ENCODE assay signal across 9 cellular contexts in genomic region chr22:42937164-42937854, GRCh38.
DNase-seq lines count a peak whose midpoint lies in the region; ATAC-seq and TF ChIP-seq lines count a peak whose summit lies in the region.
"Had no signal": no experiment of that assay in that cellular context is flagged by ENCODE, and none has a peak within 500 bp of the region (broad histone marks: within the 10 kb centered on the region; RNA-seq: fewer than 3 reads in every experiment).

No MANE protein-coding gene starts in this region.

- CTCF ChIA-PET in activated CD4-positive, alpha-beta T cell treated with anti-CD3 and anti-CD28 coated beads, Interleukin-2, amount 10 ng/mL, durations not matched to agents 7 days and 5 days (lab: Charles Lee): no interaction called here

- no peak overlapping the region for H3K27ac Mint-ChIP-seq in activated CD4-positive, alpha-beta T cell treated with anti-CD3 and anti-CD28 coated beads, Interleukin-2, amount 10 ng/mL, durations not matched to agents 7 days and 5 days
- H3K27ac Mint-ChIP-seq in glutamatergic neuron (ENCODE audit: unreplicated experiment): no peak overlapping the region

- H3K36me3 ChIP-seq in rectal smooth muscle tissue (ENCODE audit: control insufficient read depth, insufficient read depth, low read length): no peaks in the 10 kb centered on the region

- POLR2A ChIA-PET in activated CD4-positive, alpha-beta T cell treated with anti-CD3 and anti-CD28 coated beads, Interleukin-2, amount 10 ng/mL, durations not matched to agents 7 days and 5 days (lab: Charles Lee): no interaction called here

- no peaks in the 10 kb centered on the region for H3K27me3 ChIP-seq in rectal smooth muscle tissue (ENCODE audit: control insufficient read depth, insufficient read depth, low read length)

- no peak overlapping the region for H3K9ac ChIP-seq in rectal smooth muscle tissue (ENCODE audit: low read length)
- H3K9ac ChIP-seq: KMS-11 had no signal

- H3K36me3 Mint-ChIP-seq in activated CD4-positive, alpha-beta T cell treated with anti-CD3 and anti-CD28 coated beads, Interleukin-2, amount 10 ng/mL, durations not matched to agents 7 days and 5 days (ENCODE audit: low read depth): no peaks in the 10 kb centered on the region
- H3K36me3 Mint-ChIP-seq in glutamatergic neuron (ENCODE audit: unreplicated experiment): no peaks in the 10 kb centered on the region

- H3K4me3 ChIP-seq in rectal smooth muscle tissue (ENCODE audit: low read length): peak overlapping the region; percentile 18

- peak overlapping the region; percentile 83 for H3K27ac ChIP-seq in rectal smooth muscle tissue (ENCODE audit: low read depth, low read length)
- H3K27ac ChIP-seq: KMS-11 had no signal

- peaks cover 50% of the 10 kb centered on the region for H3K4me1 Mint-ChIP-seq in activated CD4-positive, alpha-beta T cell treated with anti-CD3 and anti-CD28 coated beads, Interleukin-2, amount 10 ng/mL, durations not matched to agents 7 days and 5 days
- peaks cover 11% of the 10 kb centered on the region for H3K4me1 Mint-ChIP-seq in glutamatergic neuron (ENCODE audit: low read depth, unreplicated experiment)

- no peaks in the 10 kb centered on the region for H3K27me3 Mint-ChIP-seq in activated CD4-positive, alpha-beta T cell treated with anti-CD3 and anti-CD28 coated beads, Interleukin-2, amount 10 ng/mL, durations not matched to agents 7 days and 5 days
- no peaks in the 10 kb centered on the region for H3K27me3 Mint-ChIP-seq in glutamatergic neuron (ENCODE audit: unreplicated experiment)

- TF ChIP-seq CTCF in glutamatergic neuron (IDR thresholded peaks at IDR 0.05; ENCODE audit: partially characterized antibody, unreplicated experiment): no peak

- H3K4me3 Mint-ChIP-seq in activated CD4-positive, alpha-beta T cell treated with anti-CD3 and anti-CD28 coated beads, Interleukin-2, amount 10 ng/mL, durations not matched to agents 7 days and 5 days: no peak overlapping the region
- H3K4me3 Mint-ChIP-seq in glutamatergic neuron (ENCODE audit: unreplicated experiment): no peak overlapping the region

- DNase-seq in EH (ENCODE audit: low read depth): peak; percentile 87
- DNase-seq in HK-2 (ENCODE audit: unreplicated experiment): peak; percentile 71
- peak; percentile 39 for DNase-seq in activated CD4-positive, alpha-beta T cell treated with anti-CD3 and anti-CD28 coated beads, Interleukin-2, amount 10 ng/mL, durations not matched to agents 7 days and 5 days
- DNase-seq in fibroblast of gingiva (ENCODE audit: low read depth): peak; percentile 30
- no peak for DNase-seq in glutamatergic neuron
- DNase-seq in NCI-H345 treated with DMSO at 0.1 percent for 48 hours (lab: John Stamatoyannopoulos, UW; ENCODE audit: unreplicated experiment): no peak

- H3K9me3 Mint-ChIP-seq in activated CD4-positive, alpha-beta T cell treated with anti-CD3 and anti-CD28 coated beads, Interleukin-2, amount 10 ng/mL, durations not matched to agents 7 days and 5 days: no peaks in the 10 kb centered on the region
- H3K9me3 Mint-ChIP-seq in glutamatergic neuron (ENCODE audit: unreplicated experiment): peaks cover 5% of the 10 kb centered on the region

- ATAC-seq in GM21528 (IDR thresholded peaks at IDR 0.05; ENCODE audit: low FRiP score, unreplicated experiment): no peak

- H3K4me1 ChIP-seq in rectal smooth muscle tissue (ENCODE audit: control insufficient read depth, insufficient read depth, low read length): peaks cover 70% of the 10 kb centered on the region

Comparison
In these comparisons a context has a peak if more than half of its experiments do, and no peak if none do; other contexts are left out.
1. DNase-seq: peak in EH (single experiment), HK-2 (single experiment), activated CD4-positive, alpha-beta T cell treated with anti-CD3 and anti-CD28 coated beads, Interleukin-2, amount 10 ng/mL, durations not matched to agents 7 days and 5 days (single experiment) and fibroblast of gingiva (single experiment); none in glutamatergic neuron (single experiment) and NCI-H345 treated with DMSO at 0.1 percent for 48 hours (single experiment).